8 cellular contexts compared by ENCODE assay signal in the genomic region with DNA sequence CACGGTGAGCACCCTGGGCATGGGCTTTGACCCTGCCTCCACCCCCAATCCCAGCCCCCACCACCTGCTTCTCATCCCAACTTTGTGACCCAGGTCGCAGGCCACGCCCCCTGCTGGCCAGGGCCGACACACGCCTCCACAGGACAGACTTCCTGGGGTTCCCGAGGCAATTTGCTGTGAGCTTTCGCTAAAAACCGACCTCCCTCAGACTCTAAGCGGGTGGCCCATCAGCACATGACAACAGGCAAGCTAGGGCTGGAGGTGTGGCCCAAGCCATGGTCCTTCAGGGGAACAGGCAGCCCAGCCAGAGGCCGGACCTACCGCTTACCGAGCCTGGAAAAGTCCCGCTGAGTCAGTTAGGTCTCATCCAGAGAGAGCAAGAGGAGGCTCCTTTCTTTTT. TPM values are rescaled to one million over a fixed set of nuclear protein-coding genes. Genes with fewer than 3 reads are reported as not detected.
A peak's percentile ranks its signal among the peaks of the same experiment; 100 is the strongest.
DNase-seq lines count a peak whose midpoint lies in the region; TF ChIP-seq lines count a peak whose summit lies in the region.

No MANE protein-coding gene starts in this region.

- no peaks in the 10 kb centered on the region for H3K36me3 Mint-ChIP-seq in neural progenitor cell

- H3K9me3 Mint-ChIP-seq in neural progenitor cell, result no peaks in the 10 kb centered on the region

- H3K27ac ChIP-seq in OCI-LY7 (ENCODE audit: low read depth, low read length, poor library complexity, severe bottlenecking) (no peak overlapping the region), neural progenitor cell (no peak overlapping the region)

- H3K4me1 ChIP-seq in OCI-LY7 (ENCODE audit: insufficient read depth, low read length, poor library complexity, severe bottlenecking) (no peaks in the 10 kb centered on the region), neural progenitor cell (no peaks in the 10 kb centered on the region)

- peak; percentile 27 for DNase-seq in activated gamma-delta T cell treated with Interleukin-2 at 50 U/mL for 16 hours
- DNase-seq in activated gamma-delta T cell (lab: John Stamatoyannopoulos, UW), result no peak
- peak; percentile 43 for DNase-seq in OCI-LY7 (ENCODE audit: low spot score)
- DNase-seq in astrocyte of the spinal cord (ENCODE audit: low read depth, low spot score), result no peak
- DNase-seq in neural progenitor cell (ENCODE audit: low spot score), result peak; percentile 74
- DNase-seq in GF-D8 (lab: John Stamatoyannopoulos, UW), result no peak
- no peak for DNase-seq in DMS153 treated with DMSO at 0.1 percent for 48 hours (lab: John Stamatoyannopoulos, UW; ENCODE audit: unreplicated experiment)
- DNase-seq in inferior parietal cortex (ENCODE audit: extremely low spot score), result no peak

- in situ Hi-C loops in astrocyte of the spinal cord (cut with HindIII; ENCODE audit: low sequenced_read_pairs), result no loop called here

- H3K27ac Mint-ChIP-seq in neural progenitor cell, result no peak overlapping the region

- H3K27me3 ChIP-seq in neural progenitor cell, result no peaks in the 10 kb centered on the region

- H3K79me2 ChIP-seq in OCI-LY7 (ENCODE audit: insufficient read depth, low read depth, low read length) (no peaks in the 10 kb centered on the region), neural progenitor cell (ENCODE audit: low read depth) (no peaks in the 10 kb centered on the region)

- intact Hi-C loops in OCI-LY7 (cut with micrococcal nuclease; ENCODE audit: unreplicated experiment), result loop anchor here (2.0 kb wide), 1 partner anchor 244 kb away; no protein-coding TSS in a partner anchor

- CTCF ChIA-PET in OCI-LY7 (lab: Charles Lee; ENCODE audit: unreplicated experiment), result interaction anchor here (0.7 to 1.3 kb wide), 2 partner anchors 244 to 254 kb away, joined by 3 to 8 read pairs; no protein-coding TSS in a partner anchor

- peaks cover 12% of the 10 kb centered on the region for H3K27me3 Mint-ChIP-seq in neural progenitor cell (ENCODE audit: insufficient read depth, low read depth)

- H3K9me3 ChIP-seq in OCI-LY7 (ENCODE audit: low read length) (no peaks in the 10 kb centered on the region), neural progenitor cell (ENCODE audit: low read depth) (no peaks in the 10 kb centered on the region)

- H3K4me2 ChIP-seq in OCI-LY7 (ENCODE audit: low read length) (no peak overlapping the region), neural progenitor cell (no peak overlapping the region)

- BruUV-seq in OCI-LY7 (replicated peaks; lab: Mats Ljungman, UMichigan), result no TSS peak

- H3K9ac ChIP-seq in neural progenitor cell, result no peak overlapping the region

- no peaks in the 10 kb centered on the region for H3F3A ChIP-seq in neural progenitor cell (ENCODE audit: low read depth)

- H3K4me3 ChIP-seq in OCI-LY7 (ENCODE audit: low read depth, low read length, poor library complexity, severe bottlenecking) (no peak overlapping the region), astrocyte of the spinal cord (ENCODE audit: low read depth, low read length) (no peak overlapping the region), neural progenitor cell (no peak overlapping the region)

- POLR2A ChIA-PET in OCI-LY7 (lab: Charles Lee), result no interaction called here

- no peak overlapping the region for H3K4me3 Mint-ChIP-seq in neural progenitor cell

- H3K36me3 ChIP-seq in OCI-LY7 (ENCODE audit: insufficient read depth, low read length) (no peaks in the 10 kb centered on the region), neural progenitor cell (no peaks in the 10 kb centered on the region)

- no peak overlapping the region for H2AFZ ChIP-seq in OCI-LY7 (ENCODE audit: low read length)
- H2AFZ ChIP-seq in neural progenitor cell (replicated peaks), result no peak overlapping the region

- no peaks in the 10 kb centered on the region for H3K9me2 ChIP-seq in OCI-LY7 (ENCODE audit: insufficient read depth, low read length)

- peaks cover 3% of the 10 kb centered on the region for H3K4me1 Mint-ChIP-seq in neural progenitor cell

- peak; percentile 81 for TF ChIP-seq CTCF in OCI-LY7 (conservative IDR thresholded peaks at IDR 0.05; ENCODE audit: low read length)
- TF ChIP-seq CTCF in astrocyte of the spinal cord (IDR thresholded peaks at IDR 0.05; ENCODE audit: low read depth, low read length), result peak; percentile 54
- peak; percentile 69 for TF ChIP-seq CTCF in neural progenitor cell (IDR thresholded peaks at IDR 0.05)

- no peaks in the 10 kb centered on the region; the same call in 1 of the 2 replicates for H4K20me1 ChIP-seq in OCI-LY7 (ENCODE audit: insufficient read depth, low read length)
- no peaks in the 10 kb centered on the region for H4K20me1 ChIP-seq in neural progenitor cell (ENCODE audit: low read depth)

RNA-seq across cellular contexts. Expression of gene C1QL2, which starts 31.9 kb away (rescaled TPM):
- total RNA-seq in OCI-LY7 (2014; rRNA removed; shearing (Covaris generic)), result not detected in 2 replicates
- total RNA-seq in OCI-LY7 (2022) (not detected in 2 replicates), neural progenitor cell (ENCODE audit: low replicate concordance) (not detected in 2 replicates)

Comparison
In these comparisons a context has a peak if more than half of its experiments do, and no peak if none do; other contexts are left out.
1. DNase-seq: peak in activated gamma-delta T cell treated with Interleukin-2 at 50 U/mL for 16 hours (single experiment), OCI-LY7 (single experiment) and neural progenitor cell (single experiment); none in activated gamma-delta T cell (single experiment), astrocyte of the spinal cord (single experiment), GF-D8 (single experiment), DMS153 treated with DMSO at 0.1 percent for 48 hours (single experiment) and inferior parietal cortex (single experiment).
2. Peak in every context shown above with its lines, with median percentiles within 50 percentile points of each other: CTCF ChIP-seq.